8 cellular contexts compared by ENCODE assay signal in genomic region chr12:25195056-25195971, GRCh38. TPM values are rescaled to one million over a fixed set of nuclear protein-coding genes. Genes with fewer than 3 reads are reported as not detected.
DNase-seq lines count a peak whose midpoint lies in the region; ATAC-seq and TF ChIP-seq lines count a peak whose summit lies in the region.

Gene DNAI7 (minus strand): TSS chr12:25195160. CDS start chr12:25195078, 82 bp downstream.
Gene ETFRF1 (plus strand): TSS chr12:25195237. CDS start chr12:25203957, 8,720 bp downstream.

- intact Hi-C loops in vagina (cut with DNase I) = no loop called here

- TF ChIP-seq CTCF in astrocyte of the cerebellum (IDR thresholded peaks at IDR 0.05; ENCODE audit: low read depth, low read length, missing control alignments) (no peak), vagina (IDR thresholded peaks at IDR 0.05) (peak in 1 of 3 experiments; percentile 21)

- peak; percentile 53 for ATAC-seq in GM18508 (IDR thresholded peaks at IDR 0.05; ENCODE audit: insufficient read depth, unreplicated experiment)
- ATAC-seq in HG02981 (IDR thresholded peaks at IDR 0.05; ENCODE audit: unreplicated experiment) = peak; percentile 94

- in situ Hi-C loops in astrocyte of the cerebellum (cut with HindIII; ENCODE audit: low sequenced_read_pairs) = no loop called here

- H3K9me3 ChIP-seq in vagina = no peaks in the 10 kb centered on the region

- DNase-seq in NCI-H2029 (lab: John Stamatoyannopoulos, UW) = peak; percentile 94
- DNase-seq in T-helper 9 cell = peak; percentile 98
- peak; percentile 86 for DNase-seq in astrocyte of the cerebellum (ENCODE audit: low read depth)
- peak; percentile 87 for DNase-seq in hepatic stellate cell (ENCODE audit: low spot score)
- DNase-seq in putamen (ENCODE audit: low spot score) = peak; percentile 92
- DNase-seq in vagina (ENCODE audit: extremely low spot score in 2 of 2) = peak in 1 of 2 donors; percentile 93

- H3K4me1 ChIP-seq in vagina = peaks cover 19% of the 10 kb centered on the region

- H3K4me3 ChIP-seq in astrocyte of the cerebellum (ENCODE audit: low read depth, low read length) (peak within 1 kb of the TSS; percentile 63), vagina (peak within 1 kb of the TSS; percentile 67 to 79)

- H3K36me3 ChIP-seq in vagina = peaks cover 0 to 6% of the 10 kb centered on the region in 2 donors

- peak within 1 kb of the TSS; percentile 91 for H3K27ac ChIP-seq in vagina

- peak in 1 of 2 donors; percentile 64 for TF ChIP-seq POLR2A in vagina (IDR thresholded peaks at IDR 0.05)

- H3K27me3 ChIP-seq in vagina = no peaks in the 10 kb centered on the region

RNA-seq across cellular contexts. Expression of gene DNAI7, which starts in this region (rescaled TPM):
- 3.4 TPM for total RNA-seq in vagina

RNA-seq across cellular contexts. Expression of gene ETFRF1, which starts in this region (rescaled TPM):
- 15.7 TPM for total RNA-seq in vagina
